In genomic region chr1:153693466-153693865, GRCh38 we compare ENCODE assay signal across 33 cellular contexts. TPM values are rescaled to one million over a fixed set of nuclear protein-coding genes. Genes with fewer than 3 reads are reported as not detected.
"Had no signal": no experiment of that assay in that cellular context is flagged by ENCODE, and none has a peak within 500 bp of the region (broad histone marks: within the 10 kb centered on the region; RNA-seq: fewer than 3 reads in every experiment).

No MANE protein-coding gene starts in this region.

- H3K36me3 Mint-ChIP-seq: activated CD8-positive, alpha-beta memory T cell treated with anti-CD3 and anti-CD28 coated beads, Interleukin-2, amount 10 ng/mL, durations not matched to agents 7 days and 5 days; activated naive CD4-positive, alpha-beta T cell treated with anti-CD3 and anti-CD28 coated beads, Interleukin-2, amount 10 ng/mL, durations not matched to agents 7 days and 5 days; activated naive CD8-positive, alpha-beta T cell; brain had no signal

- DNase-seq: activated CD4-positive, alpha-beta memory T cell treated with anti-CD3 and anti-CD28 coated beads, Interleukin-2, amount 10 ng/mL, durations not matched to agents 7 days and 5 days; activated CD4-positive, alpha-beta T cell treated with anti-CD3 and anti-CD28 coated beads for 1 hour; activated CD4-positive, alpha-beta T cell treated with anti-CD3 and anti-CD28 coated beads for 48 hours; activated CD4-positive, CD25-positive, alpha-beta regulatory T cell; activated CD8-positive, alpha-beta memory T cell treated with anti-CD3 and anti-CD28 coated beads for 24 hours; activated CD8-positive, alpha-beta memory T cell treated with anti-CD3 and anti-CD28 coated beads, Interleukin-2, amount 10 ng/mL, durations not matched to agents 7 days and 5 days; activated CD8-positive, alpha-beta memory T cell treated with anti-CD3 and anti-CD28 coated beads, Interleukin-2, amount 50 U/mL, for 48 hours; activated effector memory CD4-positive, alpha-beta T cell treated with Interleukin-2 at 50 U/mL for 16 hours; activated naive CD4-positive, alpha-beta T cell treated with anti-CD3 and anti-CD28 coated beads, Interleukin-2, amount 10 ng/mL, durations not matched to agents 7 days and 5 days; activated naive CD8-positive, alpha-beta T cell treated with anti-CD3 and anti-CD28 coated beads, Interleukin-2, amount 50 U/mL, for 24 hours; activated T-cell treated with anti-CD3 and anti-CD28 coated beads, Interleukin-2, amount 50 U/mL, for 48 hours; anterior cingulate cortex; caudate nucleus; Kasumi-1; MG63; NCI-H1048; NCI-H1105 treated with DMSO at 0.1 percent for 48 hours; NCI-H1436; NCI-H1694; NCI-H1930; NCI-H2081 treated with DMSO at 0.1 percent for 48 hours; NCI-H345; NCI-H524 treated with DMSO at 0.1 percent for 48 hours; PC-3; Right ventricle myocardium superior; SW 1271; T-helper 1 cell; T1000; WERI-Rb-1 had no signal

- ATAC-seq: activated CD8-positive, alpha-beta memory T cell treated with anti-CD3 and anti-CD28 coated beads, Interleukin-2, amount 10 ng/mL, durations not matched to agents 7 days and 5 days; activated naive CD8-positive, alpha-beta T cell treated with anti-CD3 and anti-CD28 coated beads, Interleukin-2, amount 50 U/mL, for 24 hours; PC-3 had no signal

- H3K4me3 Mint-ChIP-seq: activated CD4-positive, alpha-beta memory T cell treated with anti-CD3 and anti-CD28 coated beads, Interleukin-2, amount 10 ng/mL, durations not matched to agents 7 days and 5 days; activated CD8-positive, alpha-beta memory T cell treated with anti-CD3 and anti-CD28 coated beads, Interleukin-2, amount 10 ng/mL, durations not matched to agents 7 days and 5 days; activated naive CD4-positive, alpha-beta T cell treated with anti-CD3 and anti-CD28 coated beads, Interleukin-2, amount 10 ng/mL, durations not matched to agents 7 days and 5 days; activated naive CD8-positive, alpha-beta T cell; activated naive CD8-positive, alpha-beta T cell treated with anti-CD3 and anti-CD28 coated beads, Interleukin-2, amount 50 U/mL, for 24 hours; brain had no signal

- H3K4me1 Mint-ChIP-seq: activated CD4-positive, alpha-beta memory T cell treated with anti-CD3 and anti-CD28 coated beads, Interleukin-2, amount 10 ng/mL, durations not matched to agents 7 days and 5 days; activated CD8-positive, alpha-beta memory T cell treated with anti-CD3 and anti-CD28 coated beads, Interleukin-2, amount 10 ng/mL, durations not matched to agents 7 days and 5 days had no signal

- H3K27ac Mint-ChIP-seq: activated CD4-positive, alpha-beta memory T cell treated with anti-CD3 and anti-CD28 coated beads, Interleukin-2, amount 10 ng/mL, durations not matched to agents 7 days and 5 days; activated CD8-positive, alpha-beta memory T cell treated with anti-CD3 and anti-CD28 coated beads, Interleukin-2, amount 10 ng/mL, durations not matched to agents 7 days and 5 days; activated naive CD4-positive, alpha-beta T cell treated with anti-CD3 and anti-CD28 coated beads, Interleukin-2, amount 10 ng/mL, durations not matched to agents 7 days and 5 days; activated naive CD8-positive, alpha-beta T cell; activated naive CD8-positive, alpha-beta T cell treated with anti-CD3 and anti-CD28 coated beads, Interleukin-2, amount 50 U/mL, for 24 hours; brain had no signal

- H3K36me3 ChIP-seq: MG63, WERI-Rb-1 had no signal

- H3K9me3 ChIP-seq: MG63 had no signal

- H3K27ac ChIP-seq: RWPE1, WERI-Rb-1 had no signal

- H3K27me3 ChIP-seq: MG63 had no signal

- H3K4me3 ChIP-seq: MG63 had no signal

- H3K9me3 Mint-ChIP-seq: activated CD4-positive, alpha-beta memory T cell treated with anti-CD3 and anti-CD28 coated beads, Interleukin-2, amount 10 ng/mL, durations not matched to agents 7 days and 5 days; activated naive CD4-positive, alpha-beta T cell treated with anti-CD3 and anti-CD28 coated beads, Interleukin-2, amount 10 ng/mL, durations not matched to agents 7 days and 5 days; activated naive CD8-positive, alpha-beta T cell treated with anti-CD3 and anti-CD28 coated beads, Interleukin-2, amount 50 U/mL, for 24 hours; brain had no signal

RNA-seq across cellular contexts. Expression of gene NPR1, which starts 15.0 kb away (rescaled TPM):
- total RNA-seq: activated CD4-positive, alpha-beta memory T cell treated with anti-CD3 and anti-CD28 coated beads, Interleukin-2, amount 10 ng/mL, durations not matched to agents 7 days and 5 days; T-helper 2 cell treated with Interferon-gamma antibody and Interleukin-4, amounts not matched to agents 100 ng/mL and 5 ng/mL, for 36 hours had no signal
